9 cellular contexts compared by ENCODE assay signal in the genomic region with DNA sequence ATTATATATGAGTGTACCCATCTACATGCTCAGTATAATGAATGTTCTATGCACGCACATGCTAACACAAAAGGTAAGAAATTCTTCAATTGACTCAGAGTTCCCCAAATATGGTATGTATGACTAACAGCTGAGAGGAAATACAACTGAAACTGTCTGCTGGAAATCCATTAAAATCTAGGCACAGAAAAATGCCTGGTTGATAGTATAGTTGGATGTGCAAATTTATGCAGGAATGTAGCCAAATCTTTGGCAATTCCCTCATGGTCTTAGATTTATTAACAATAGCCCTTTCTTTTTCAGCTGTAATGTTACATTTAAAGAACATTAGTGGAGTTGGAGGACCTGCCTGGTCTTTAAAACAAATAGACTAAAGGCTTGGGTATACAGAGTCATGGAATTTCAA. TPM values are rescaled to one million over a fixed set of nuclear protein-coding genes. Genes with fewer than 3 reads are reported as not detected.
A peak's percentile ranks its signal among the peaks of the same experiment; 100 is the strongest.
DNase-seq lines count a peak whose midpoint lies in the region; ATAC-seq and TF ChIP-seq lines count a peak whose summit lies in the region.
"Had no signal": no experiment of that assay in that cellular context is flagged by ENCODE, and none has a peak within 500 bp of the region (broad histone marks: within the 10 kb centered on the region; RNA-seq: fewer than 3 reads in every experiment).

No MANE protein-coding gene starts in this region.

- H3K4me3 ChIP-seq in cardiac fibroblast (replicated peaks in 1 of 2; ENCODE audit: low read depth in 2 of 2, low read length in 2 of 2), result no peak overlapping the region

- TF ChIP-seq CTCF in GM13977 (IDR thresholded peaks at IDR 0.05; ENCODE audit: extremely low read depth, insufficient read depth, missing control alignments), result no peak
- no peak for TF ChIP-seq CTCF in cardiac fibroblast (IDR thresholded peaks at IDR 0.05; ENCODE audit: low read depth, low read length)
- no peak for TF ChIP-seq CTCF in omental fat pad (IDR thresholded peaks at IDR 0.05)

- in situ Hi-C loops in GM13977 (cut with MboI; ENCODE audit: low pct_unique_long_range_greater_than_20kb, low sequenced_read_pairs, unreplicated experiment), result loop anchor here (25.0 kb wide), 1 partner anchor 369 kb away; no protein-coding TSS in a partner anchor

- peak; percentile 52 for DNase-seq in GM13977 (ENCODE audit: low spot score)
- DNase-seq in HS-5 (ENCODE audit: low read depth), result peak; percentile 75
- peak; percentile 81 to 84 for DNase-seq in cardiac fibroblast (ENCODE audit: low read depth in 2 of 2)
- DNase-seq in nucleus accumbens (lab: John Stamatoyannopoulos, UW), result no peak
- no peak for DNase-seq in activated CD4-positive, CD25-positive, alpha-beta regulatory T cell (lab: John Stamatoyannopoulos, UW)
- DNase-seq in SW480 (ENCODE audit: low spot score), result no peak
- no peak for DNase-seq in omental fat pad (ENCODE audit: low spot score)
- DNase-seq: T-cell had no signal

- ATAC-seq in GM21576 (IDR thresholded peaks at IDR 0.05; ENCODE audit: unreplicated experiment) (peak; percentile 80), omental fat pad (ENCODE audit: low FRiP score) (no peak)

RNA-seq across cellular contexts. Expression of a gene that starts 5.5 kb away (rescaled TPM):
- total RNA-seq in omental fat pad, result 10 to 100 TPM; 78.7 to 86.1 (median 83.2) TPM

Comparison
In these comparisons a context has a peak if more than half of its experiments do, and no peak if none do; other contexts are left out.
1. DNase-seq: peak in GM13977 (single experiment), HS-5 (single experiment) and cardiac fibroblast (2 of 2); none in nucleus accumbens (0 of 56), activated CD4-positive, CD25-positive, alpha-beta regulatory T cell (0 of 4), SW480 (single experiment) and omental fat pad (single experiment).